In the genomic region with DNA sequence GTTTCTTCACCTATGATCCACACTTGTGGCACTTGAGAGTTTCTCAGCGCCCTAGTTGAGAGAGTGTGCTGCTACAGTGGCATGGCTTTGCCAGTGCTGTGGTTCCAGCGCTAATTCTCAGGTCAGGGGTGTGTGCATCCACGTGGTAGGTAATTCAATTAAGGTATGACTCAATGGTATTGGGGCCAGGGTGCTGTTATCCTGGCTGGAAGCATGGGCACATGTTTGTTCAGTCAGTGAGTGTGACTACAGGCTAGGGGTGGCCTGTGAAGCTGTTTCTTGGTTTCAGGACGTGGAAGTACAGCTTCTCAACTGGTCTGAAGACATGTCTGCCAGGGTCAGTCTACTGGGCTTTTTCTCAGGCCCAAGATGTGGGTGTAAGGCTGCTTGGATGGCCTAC, we compare ENCODE assay signal across 26 cellular contexts. TPM values are rescaled to one million over a fixed set of nuclear protein-coding genes. Genes with fewer than 3 reads are reported as not detected.
"Had no signal": no experiment of that assay in that cellular context is flagged by ENCODE, and none has a peak within 500 bp of the region (broad histone marks: within the 10 kb centered on the region; RNA-seq: fewer than 3 reads in every experiment).

No MANE protein-coding gene starts in this region.

- H3K27me3 ChIP-seq: tibial nerve had no signal

- DNase-seq: cerebellar nuclear complex; erythroblast; foreskin melanocyte; head of caudate nucleus; mucosa of descending colon; naive thymus-derived CD8-positive, alpha-beta T cell; pancreas; spleen; stimulated activated CD4-positive, alpha-beta T cell treated with anti-CD3 and anti-CD28 coated beads, Interleukin-15, amount 100 ng/mL, for 24 hours; stimulated activated CD4-positive, alpha-beta T cell treated with anti-CD3 and anti-CD28 coated beads, Interleukin-1b, Interleukin-23, amount 100 ng/mL, for 48 hours; stimulated activated CD4-positive, alpha-beta T cell treated with anti-CD3 and anti-CD28 coated beads, Interleukin-4, amount 100 ng/mL, for 24 hours had no signal

- H3K36me3 Mint-ChIP-seq: naive thymus-derived CD8-positive, alpha-beta T cell; stimulated activated memory B cell treated with anti-CD40 and anti-IgM and Interleukin-4, amounts not matched to agents 10 μg/mL and 1 μg/mL and 100 μg/mL, for 72 hours had no signal

- H3K9me3 Mint-ChIP-seq: dendritic cell treated with granulocyte-macrophage colony-stimulating factor and Interleukin-4, amounts not matched to agents 40 ng/mL and 50 ng/mL, for 4 days; naive thymus-derived CD8-positive, alpha-beta T cell; neural crest cell; stimulated activated memory B cell treated with anti-CD40 and anti-IgM and Interleukin-4, amounts not matched to agents 10 μg/mL and 1 μg/mL and 100 μg/mL, for 72 hours; stimulated activated naive CD8-positive, alpha-beta T cell treated with anti-CD3 and anti-CD28 coated beads, Interleukin-15, Interleukin-2, amounts not matched to agents 100 ng/mL and 50 ng/mL, for 24 hours had no signal

- FAIRE-seq: colon, pancreas had no signal

- H3K27ac ChIP-seq: hepatocyte, pancreas, spleen, tibial nerve had no signal

- ATAC-seq: mucosa of descending colon; naive thymus-derived CD8-positive, alpha-beta T cell; pancreas; sciatic nerve had no signal

- H3K4me3 ChIP-seq: hepatocyte, mucosa of descending colon, pancreas, spleen, tibial nerve had no signal

- H3K4me1 ChIP-seq: pancreas, spleen, tibial nerve had no signal

- H2AFZ ChIP-seq: hepatocyte had no signal

- H3K79me2 ChIP-seq: hepatocyte had no signal

- H3K4me2 ChIP-seq: hepatocyte had no signal

- H3K4me3 Mint-ChIP-seq: dendritic cell treated with granulocyte-macrophage colony-stimulating factor and Interleukin-4, amounts not matched to agents 40 ng/mL and 50 ng/mL, for 4 days; naive thymus-derived CD8-positive, alpha-beta T cell; neural crest cell; stimulated activated memory B cell treated with anti-CD40 and anti-IgM and Interleukin-4, amounts not matched to agents 10 μg/mL and 1 μg/mL and 100 μg/mL, for 72 hours; stimulated activated naive CD8-positive, alpha-beta T cell treated with anti-CD3 and anti-CD28 coated beads, Interleukin-15, Interleukin-2, amounts not matched to agents 100 ng/mL and 50 ng/mL, for 24 hours had no signal

- H3K36me3 ChIP-seq: pancreas, spleen, tibial nerve had no signal

- H3K27ac Mint-ChIP-seq: dendritic cell treated with granulocyte-macrophage colony-stimulating factor and Interleukin-4, amounts not matched to agents 40 ng/mL and 50 ng/mL, for 4 days; naive thymus-derived CD8-positive, alpha-beta T cell; progenitor cell of endocrine pancreas; stimulated activated memory B cell treated with anti-CD40 and anti-IgM and Interleukin-4, amounts not matched to agents 10 μg/mL and 1 μg/mL and 100 μg/mL, for 72 hours; stimulated activated naive CD8-positive, alpha-beta T cell treated with anti-CD3 and anti-CD28 coated beads, Interleukin-15, Interleukin-2, amounts not matched to agents 100 ng/mL and 50 ng/mL, for 24 hours had no signal

- H3K4me1 Mint-ChIP-seq: naive thymus-derived CD8-positive, alpha-beta T cell; neural crest cell; stimulated activated memory B cell treated with anti-CD40 and anti-IgM and Interleukin-4, amounts not matched to agents 10 μg/mL and 1 μg/mL and 100 μg/mL, for 72 hours had no signal

- H3K9me3 ChIP-seq: mucosa of descending colon, pancreas, spleen, tibial nerve had no signal

RNA-seq across cellular contexts. Expression of a gene that starts 3.0 kb away (rescaled TPM):
- total RNA-seq: hepatocyte; kidney epithelial cell; liver; lung microvascular endothelial cell; mucosa of descending colon; naive thymus-derived CD8-positive, alpha-beta T cell; neural crest cell; pancreas; progenitor cell of endocrine pancreas; sciatic nerve; skeletal muscle tissue; spleen; temporal lobe; tibial nerve; urinary bladder had no signal
- polyA plus RNA-seq: hepatocyte; liver; naive thymus-derived CD8-positive, alpha-beta T cell; pancreas; spleen; urinary bladder had no signal

RNA-seq across cellular contexts. Expression of a gene that starts 11.3 kb away (rescaled TPM):
- total RNA-seq: hepatocyte; kidney epithelial cell; liver; lung microvascular endothelial cell; mucosa of descending colon; naive thymus-derived CD8-positive, alpha-beta T cell; neural crest cell; pancreas; progenitor cell of endocrine pancreas; sciatic nerve; skeletal muscle tissue; temporal lobe; tibial nerve; urinary bladder had no signal
- polyA plus RNA-seq: hepatocyte; liver; naive thymus-derived CD8-positive, alpha-beta T cell; pancreas; spleen; urinary bladder had no signal

RNA-seq across cellular contexts. Expression of a gene that starts 36.2 kb away (rescaled TPM):
- total RNA-seq: naive thymus-derived CD8-positive, alpha-beta T cell; neural crest cell; progenitor cell of endocrine pancreas; skeletal muscle tissue; temporal lobe had no signal
- polyA plus RNA-seq: naive thymus-derived CD8-positive, alpha-beta T cell had no signal

RNA-seq across cellular contexts. Expression of a gene that starts 43.4 kb away (rescaled TPM):
- total RNA-seq: kidney epithelial cell; liver; lung microvascular endothelial cell; naive thymus-derived CD8-positive, alpha-beta T cell; neural crest cell; progenitor cell of endocrine pancreas; skeletal muscle tissue; temporal lobe; tibial nerve; urinary bladder had no signal
- polyA plus RNA-seq: liver; naive thymus-derived CD8-positive, alpha-beta T cell; urinary bladder had no signal
